ENCODE assay signal across 1 cellular context in genomic region chr11:34201130-34201529, GRCh38.
TF ChIP-seq lines count a peak whose summit lies in the region.

No MANE protein-coding gene starts in this region.

TF ChIP-seq in HEK293, 187 proteins besides CTCF, POLR2A, EP300 and RAD21 (continued from another document and continues in another):
- TF ChIP-seq ZNF645 (tag by site-specific recombination; IDR thresholded peaks at IDR 0.05) (no peak), EGR2 (tag by site-specific recombination; IDR thresholded peaks at IDR 0.05; ENCODE audit: low read depth) (no peak), BCL11B (tag by site-specific recombination; IDR thresholded peaks at IDR 0.05; ENCODE audit: low read depth) (0 out of 2 replicates have a peak, but pooled peaks have one; percentile 63), ZSCAN18 (tag by site-specific recombination; IDR thresholded peaks at IDR 0.05) (no peak), SP7 (tag by site-specific recombination; IDR thresholded peaks at IDR 0.05) (peak; percentile 83), MYNN (tag by site-specific recombination; IDR thresholded peaks at IDR 0.05; ENCODE audit: borderline replicate concordance) (peak; percentile 81; the same call in 1 of the 2 replicates), ZNF24 (tag by site-specific recombination; IDR thresholded peaks at IDR 0.05) (0 out of 2 replicates have a peak, but pooled peaks have one; percentile 38), ZNF514 (tag by site-specific recombination; IDR thresholded peaks at IDR 0.05) (no peak), ZBTB21 (tag by site-specific recombination; IDR thresholded peaks at IDR 0.05) (no peak), ZBTB7A (tag by site-specific recombination; IDR thresholded peaks at IDR 0.05; ENCODE audit: low read depth) (no peak), ZNF48 (tag by site-specific recombination; IDR thresholded peaks at IDR 0.05) (no peak), ZNF843 (tag by site-specific recombination; IDR thresholded peaks at IDR 0.05) (peak; percentile 89), ZSCAN30 (tag by site-specific recombination; IDR thresholded peaks at IDR 0.05) (no peak), GLIS1 (tag by site-specific recombination; IDR thresholded peaks at IDR 0.05) (peak; percentile 23; the same call in 1 of the 2 replicates), SP2 (tag by site-specific recombination; IDR thresholded peaks at IDR 0.05) (no peak), ZSCAN16 (tag by site-specific recombination; IDR thresholded peaks at IDR 0.05) (no peak), ZNF692 (tag by site-specific recombination; IDR thresholded peaks at IDR 0.05) (no peak), ZNF510 (tag by site-specific recombination; IDR thresholded peaks at IDR 0.05; ENCODE audit: insufficient replicate concordance) (no peak), ZBTB48 (tag by site-specific recombination; IDR thresholded peaks at IDR 0.05) (no peak), REPIN1 (tag by site-specific recombination; IDR thresholded peaks at IDR 0.05; ENCODE audit: low read depth) (no peak), TCF7L2 (IDR thresholded peaks at IDR 0.05; ENCODE audit: borderline replicate concordance, low read depth, low read length) (no peak), ZBTB1 (tag by site-specific recombination; IDR thresholded peaks at IDR 0.05) (no peak), ZNF701 (tag by site-specific recombination; IDR thresholded peaks at IDR 0.05) (no peak), ZFP69B (tag by site-specific recombination; IDR thresholded peaks at IDR 0.05) (no peak), ZNF585B (tag by site-specific recombination; IDR thresholded peaks at IDR 0.05) (no peak), ZNF26 (tag by site-specific recombination; IDR thresholded peaks at IDR 0.05) (no peak), WT1 (tag by site-specific recombination; IDR thresholded peaks at IDR 0.05) (peak; percentile 63; the same call in 1 of the 2 replicates), ZNF2 (tag by site-specific recombination; IDR thresholded peaks at IDR 0.05) (no peak), ZNF394 (tag by site-specific recombination; IDR thresholded peaks at IDR 0.05; ENCODE audit: borderline replicate concordance) (no peak), INSM2 (tag by site-specific recombination; IDR thresholded peaks at IDR 0.05) (no peak), SALL2 (tag by site-specific recombination; IDR thresholded peaks at IDR 0.05; ENCODE audit: borderline replicate concordance) (no peak), ZNF558 (tag by site-specific recombination; IDR thresholded peaks at IDR 0.05) (no peak), ZNF626 (tag by site-specific recombination; IDR thresholded peaks at IDR 0.05) (no peak), ZNF654 (tag by site-specific recombination; IDR thresholded peaks at IDR 0.05; ENCODE audit: low read depth) (no peak), TRIM28 (IDR thresholded peaks at IDR 0.05; ENCODE audit: borderline replicate concordance, low read length) (0 out of 2 replicates have a peak, but pooled peaks have one; percentile 31)
- TF ChIP-seq, protein P1, sequence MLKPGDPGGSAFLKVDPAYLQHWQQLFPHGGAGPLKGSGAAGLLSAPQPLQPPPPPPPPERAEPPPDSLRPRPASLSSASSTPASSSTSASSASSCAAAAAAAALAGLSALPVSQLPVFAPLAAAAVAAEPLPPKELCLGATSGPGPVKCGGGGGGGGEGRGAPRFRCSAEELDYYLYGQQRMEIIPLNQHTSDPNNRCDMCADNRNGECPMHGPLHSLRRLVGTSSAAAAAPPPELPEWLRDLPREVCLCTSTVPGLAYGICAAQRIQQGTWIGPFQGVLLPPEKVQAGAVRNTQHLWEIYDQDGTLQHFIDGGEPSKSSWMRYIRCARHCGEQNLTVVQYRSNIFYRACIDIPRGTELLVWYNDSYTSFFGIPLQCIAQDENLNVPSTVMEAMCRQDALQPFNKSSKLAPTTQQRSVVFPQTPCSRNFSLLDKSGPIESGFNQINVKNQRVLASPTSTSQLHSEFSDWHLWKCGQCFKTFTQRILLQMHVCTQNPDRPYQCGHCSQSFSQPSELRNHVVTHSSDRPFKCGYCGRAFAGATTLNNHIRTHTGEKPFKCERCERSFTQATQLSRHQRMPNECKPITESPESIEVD (tag by site-specific recombination; IDR thresholded peaks at IDR 0.05), result peak; percentile 80
- TF ChIP-seq, protein P2, sequence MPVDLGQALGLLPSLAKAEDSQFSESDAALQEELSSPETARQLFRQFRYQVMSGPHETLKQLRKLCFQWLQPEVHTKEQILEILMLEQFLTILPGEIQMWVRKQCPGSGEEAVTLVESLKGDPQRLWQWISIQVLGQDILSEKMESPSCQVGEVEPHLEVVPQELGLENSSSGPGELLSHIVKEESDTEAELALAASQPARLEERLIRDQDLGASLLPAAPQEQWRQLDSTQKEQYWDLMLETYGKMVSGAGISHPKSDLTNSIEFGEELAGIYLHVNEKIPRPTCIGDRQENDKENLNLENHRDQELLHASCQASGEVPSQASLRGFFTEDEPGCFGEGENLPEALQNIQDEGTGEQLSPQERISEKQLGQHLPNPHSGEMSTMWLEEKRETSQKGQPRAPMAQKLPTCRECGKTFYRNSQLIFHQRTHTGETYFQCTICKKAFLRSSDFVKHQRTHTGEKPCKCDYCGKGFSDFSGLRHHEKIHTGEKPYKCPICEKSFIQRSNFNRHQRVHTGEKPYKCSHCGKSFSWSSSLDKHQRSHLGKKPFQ (tag by site-specific recombination; IDR thresholded peaks at IDR 0.05), result no peak
- TF ChIP-seq, protein P3, sequence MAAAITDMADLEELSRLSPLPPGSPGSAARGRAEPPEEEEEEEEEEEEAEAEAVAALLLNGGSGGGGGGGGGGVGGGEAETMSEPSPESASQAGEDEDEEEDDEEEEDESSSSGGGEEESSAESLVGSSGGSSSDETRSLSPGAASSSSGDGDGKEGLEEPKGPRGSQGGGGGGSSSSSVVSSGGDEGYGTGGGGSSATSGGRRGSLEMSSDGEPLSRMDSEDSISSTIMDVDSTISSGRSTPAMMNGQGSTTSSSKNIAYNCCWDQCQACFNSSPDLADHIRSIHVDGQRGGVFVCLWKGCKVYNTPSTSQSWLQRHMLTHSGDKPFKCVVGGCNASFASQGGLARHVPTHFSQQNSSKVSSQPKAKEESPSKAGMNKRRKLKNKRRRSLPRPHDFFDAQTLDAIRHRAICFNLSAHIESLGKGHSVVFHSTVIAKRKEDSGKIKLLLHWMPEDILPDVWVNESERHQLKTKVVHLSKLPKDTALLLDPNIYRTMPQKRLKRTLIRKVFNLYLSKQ (tag by site-specific recombination; IDR thresholded peaks at IDR 0.05; ENCODE audit: borderline replicate concordance), result no peak
- TF ChIP-seq, protein P4, sequence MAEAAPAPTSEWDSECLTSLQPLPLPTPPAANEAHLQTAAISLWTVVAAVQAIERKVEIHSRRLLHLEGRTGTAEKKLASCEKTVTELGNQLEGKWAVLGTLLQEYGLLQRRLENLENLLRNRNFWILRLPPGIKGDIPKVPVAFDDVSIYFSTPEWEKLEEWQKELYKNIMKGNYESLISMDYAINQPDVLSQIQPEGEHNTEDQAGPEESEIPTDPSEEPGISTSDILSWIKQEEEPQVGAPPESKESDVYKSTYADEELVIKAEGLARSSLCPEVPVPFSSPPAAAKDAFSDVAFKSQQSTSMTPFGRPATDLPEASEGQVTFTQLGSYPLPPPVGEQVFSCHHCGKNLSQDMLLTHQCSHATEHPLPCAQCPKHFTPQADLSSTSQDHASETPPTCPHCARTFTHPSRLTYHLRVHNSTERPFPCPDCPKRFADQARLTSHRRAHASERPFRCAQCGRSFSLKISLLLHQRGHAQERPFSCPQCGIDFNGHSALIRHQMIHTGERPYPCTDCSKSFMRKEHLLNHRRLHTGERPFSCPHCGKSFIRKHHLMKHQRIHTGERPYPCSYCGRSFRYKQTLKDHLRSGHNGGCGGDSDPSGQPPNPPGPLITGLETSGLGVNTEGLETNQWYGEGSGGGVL (tag by site-specific recombination; IDR thresholded peaks at IDR 0.05), result no peak; the same call in 1 of the 2 replicates
- TF ChIP-seq, protein P5, sequence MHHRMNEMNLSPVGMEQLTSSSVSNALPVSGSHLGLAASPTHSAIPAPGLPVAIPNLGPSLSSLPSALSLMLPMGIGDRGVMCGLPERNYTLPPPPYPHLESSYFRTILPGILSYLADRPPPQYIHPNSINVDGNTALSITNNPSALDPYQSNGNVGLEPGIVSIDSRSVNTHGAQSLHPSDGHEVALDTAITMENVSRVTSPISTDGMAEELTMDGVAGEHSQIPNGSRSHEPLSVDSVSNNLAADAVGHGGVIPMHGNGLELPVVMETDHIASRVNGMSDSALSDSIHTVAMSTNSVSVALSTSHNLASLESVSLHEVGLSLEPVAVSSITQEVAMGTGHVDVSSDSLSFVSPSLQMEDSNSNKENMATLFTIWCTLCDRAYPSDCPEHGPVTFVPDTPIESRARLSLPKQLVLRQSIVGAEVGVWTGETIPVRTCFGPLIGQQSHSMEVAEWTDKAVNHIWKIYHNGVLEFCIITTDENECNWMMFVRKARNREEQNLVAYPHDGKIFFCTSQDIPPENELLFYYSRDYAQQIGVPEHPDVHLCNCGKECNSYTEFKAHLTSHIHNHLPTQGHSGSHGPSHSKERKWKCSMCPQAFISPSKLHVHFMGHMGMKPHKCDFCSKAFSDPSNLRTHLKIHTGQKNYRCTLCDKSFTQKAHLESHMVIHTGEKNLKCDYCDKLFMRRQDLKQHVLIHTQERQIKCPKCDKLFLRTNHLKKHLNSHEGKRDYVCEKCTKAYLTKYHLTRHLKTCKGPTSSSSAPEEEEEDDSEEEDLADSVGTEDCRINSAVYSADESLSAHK (tag by site-specific recombination; IDR thresholded peaks at IDR 0.05), result peak; percentile 83
- TF ChIP-seq, protein P6, sequence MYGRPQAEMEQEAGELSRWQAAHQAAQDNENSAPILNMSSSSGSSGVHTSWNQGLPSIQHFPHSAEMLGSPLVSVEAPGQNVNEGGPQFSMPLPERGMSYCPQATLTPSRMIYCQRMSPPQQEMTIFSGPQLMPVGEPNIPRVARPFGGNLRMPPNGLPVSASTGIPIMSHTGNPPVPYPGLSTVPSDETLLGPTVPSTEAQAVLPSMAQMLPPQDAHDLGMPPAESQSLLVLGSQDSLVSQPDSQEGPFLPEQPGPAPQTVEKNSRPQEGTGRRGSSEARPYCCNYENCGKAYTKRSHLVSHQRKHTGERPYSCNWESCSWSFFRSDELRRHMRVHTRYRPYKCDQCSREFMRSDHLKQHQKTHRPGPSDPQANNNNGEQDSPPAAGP (tag by site-specific recombination; IDR thresholded peaks at IDR 0.05), result no peak
